10 cellular contexts compared by ENCODE assay signal in genomic region chr3:13537926-13538325, GRCh38. TPM values are rescaled to one million over a fixed set of nuclear protein-coding genes. Genes with fewer than 3 reads are reported as not detected.
DNase-seq lines count a peak whose midpoint lies in the region; ATAC-seq and TF ChIP-seq lines count a peak whose summit lies in the region.
"Had no signal": no experiment of that assay in that cellular context is flagged by ENCODE, and none has a peak within 500 bp of the region (broad histone marks: within the 10 kb centered on the region; RNA-seq: fewer than 3 reads in every experiment).

No MANE protein-coding gene starts in this region.

- H3K4me3 ChIP-seq in HEK293 (ENCODE audit: low read depth, low read length): no peak overlapping the region
- H3K4me3 ChIP-seq in subcutaneous abdominal adipose tissue (ENCODE audit: low read depth in 1 of 5, low read length in 5 of 5): no peak overlapping the region

- CTCF ChIA-PET in HEK293 (lab: Yijun Ruan, JAX): interaction anchor here (1.5 kb wide), 1 partner anchor 10 kb away, joined by 6 read pairs; no protein-coding TSS in a partner anchor

- H3K9me3 Mint-ChIP-seq in progenitor cell of endocrine pancreas (ENCODE audit: low read depth): peaks cover 3% of the 10 kb centered on the region

- no peaks in the 10 kb centered on the region for H3K36me3 Mint-ChIP-seq in progenitor cell of endocrine pancreas (ENCODE audit: insufficient read depth)

- H3K4me1 ChIP-seq in HEK293 (ENCODE audit: control insufficient read depth, insufficient read depth, low read length) (no peaks in the 10 kb centered on the region), foreskin keratinocyte (peaks cover 33% of the 10 kb centered on the region), subcutaneous abdominal adipose tissue (ENCODE audit: control insufficient read depth in 5 of 5, insufficient read depth in 5 of 5, low read length in 5 of 5) (peaks cover 11 to 61% (median 46%) of the 10 kb centered on the region in 5 donors)

- H3K27me3 Mint-ChIP-seq in progenitor cell of endocrine pancreas: peaks cover 23% of the 10 kb centered on the region

- no peak overlapping the region for H3K9ac ChIP-seq in subcutaneous abdominal adipose tissue (ENCODE audit: low read length in 5 of 5)

- ATAC-seq in foreskin keratinocyte (peak; percentile 81), GM19035 (IDR thresholded peaks at IDR 0.05; ENCODE audit: unreplicated experiment) (no peak), GM18909 (IDR thresholded peaks at IDR 0.05; ENCODE audit: poor library complexity, unreplicated experiment) (no peak)

- POLR2A ChIA-PET in HEK293 (lab: Yijun Ruan, JAX): no interaction called here

- H3K36me3 ChIP-seq in HEK293 (ENCODE audit: control insufficient read depth in 2 of 2, insufficient read depth in 1 of 2, low read length in 2 of 2) (no peaks in the 10 kb centered on the region), subcutaneous abdominal adipose tissue (ENCODE audit: control insufficient read depth in 5 of 5, insufficient read depth in 5 of 5, low read length in 5 of 5) (no peaks in the 10 kb centered on the region)

- no peaks in the 10 kb centered on the region for H3K4me1 Mint-ChIP-seq in progenitor cell of endocrine pancreas (ENCODE audit: low read depth)

- H3K27ac ChIP-seq in HEK293 (ENCODE audit: extremely low read depth, low read depth, low read length) (no peak overlapping the region), foreskin keratinocyte (peak overlapping the region; percentile 72), subcutaneous abdominal adipose tissue (ENCODE audit: low read depth, low read length) (peak overlapping the region; percentile 62)

- DNase-seq in SW 1271 (lab: John Stamatoyannopoulos, UW) (peak; percentile 97 to 99), foreskin keratinocyte (peak; percentile 79 to 91), progenitor cell of endocrine pancreas (ENCODE audit: low spot score, unreplicated experiment) (no peak)
- no peak for DNase-seq in activated T-cell treated with anti-CD3 and anti-CD28 coated beads, Interleukin-2, amount 50 U/mL, for 48 hours
- DNase-seq: activated CD8-positive, alpha-beta memory T cell treated with anti-CD3 and anti-CD28 coated beads, Interleukin-2, amount 50 U/mL, for 48 hours; T-helper 2 cell had no signal

- TF ChIP-seq CTCF in HEK293 (tag by site-specific recombination; IDR thresholded peaks at IDR 0.05) (no peak), foreskin keratinocyte (conservative IDR thresholded peaks at IDR 0.05) (no peak), progenitor cell of endocrine pancreas (IDR thresholded peaks at IDR 0.05; ENCODE audit: unreplicated experiment) (no peak)

- H3K27me3 ChIP-seq in foreskin keratinocyte (no peaks in the 10 kb centered on the region), subcutaneous abdominal adipose tissue (ENCODE audit: control insufficient read depth in 5 of 5, insufficient read depth in 4 of 5, low read length in 5 of 5) (no peaks in the 10 kb centered on the region)

- H3K9me3 ChIP-seq in HEK293 (ENCODE audit: control insufficient read depth, insufficient read depth, low read depth, low read length) (no peaks in the 10 kb centered on the region), subcutaneous abdominal adipose tissue (ENCODE audit: control insufficient read depth in 5 of 5, low read length in 5 of 5) (peaks cover 0 to 9% (median 4%) of the 10 kb centered on the region in 5 donors)

- no peak overlapping the region for H3K27ac Mint-ChIP-seq in progenitor cell of endocrine pancreas

- no peak overlapping the region for H3K4me3 Mint-ChIP-seq in progenitor cell of endocrine pancreas (ENCODE audit: low read depth)

TF ChIP-seq in HEK293, 187 proteins besides CTCF, POLR2A, EP300 and RAD21:
- no peak for TF ChIP-seq ZNF146 (tag by site-specific recombination; IDR thresholded peaks at IDR 0.05)
- peak; percentile 46; the same call in 1 of the 2 replicates for TF ChIP-seq KLF1 (tag by site-specific recombination; IDR thresholded peaks at IDR 0.05)

RNA-seq across cellular contexts. Expression of gene FBLN2, which starts 11.0 kb away (rescaled TPM):
- total RNA-seq in foreskin keratinocyte (4.0 and 5.5 TPM in 2 replicates), progenitor cell of endocrine pancreas (5.8 and 14.1 TPM in 2 replicates)
- 2.8 and 4.1 TPM in 2 replicates for polyA plus RNA-seq in foreskin keratinocyte

RNA-seq across cellular contexts. Expression of gene HDAC11, which starts 57.8 kb away (rescaled TPM):
- total RNA-seq in foreskin keratinocyte: 13.3 and 13.5 TPM in 2 replicates
- polyA plus RNA-seq in foreskin keratinocyte: 13.8 and 14.9 TPM in 2 replicates
- total RNA-seq in progenitor cell of endocrine pancreas: 14.4 and 14.5 TPM in 2 replicates

Comparison
In these comparisons a context has a peak if more than half of its experiments do, and no peak if none do; other contexts are left out.
1. DNase-seq: peak in SW 1271 (2 of 2) and foreskin keratinocyte (2 of 2); none in activated T-cell treated with anti-CD3 and anti-CD28 coated beads, Interleukin-2, amount 50 U/mL, for 48 hours (0 of 2) and progenitor cell of endocrine pancreas (single experiment).